ENCODE assay signal across 1 cellular context in the genomic region with DNA sequence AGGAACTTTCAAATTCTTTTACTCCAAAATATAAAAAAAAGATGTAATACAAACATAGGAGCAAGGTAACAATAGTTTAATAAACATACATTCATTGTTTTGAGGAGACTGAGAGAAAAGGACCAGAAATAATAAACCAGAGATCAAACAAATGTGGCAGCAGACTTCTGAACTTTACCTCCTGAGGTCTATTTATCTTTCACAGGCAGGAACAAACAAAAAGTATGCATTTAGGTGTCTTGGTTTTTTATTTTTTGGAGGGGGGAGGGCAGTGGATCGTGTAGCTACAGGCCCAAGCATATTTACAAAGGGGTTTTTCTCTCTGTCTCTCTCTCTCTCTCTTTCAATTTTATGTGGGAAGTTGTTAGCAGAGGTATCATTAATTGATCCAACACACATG.
TF ChIP-seq lines count a peak whose summit lies in the region.

No MANE protein-coding gene starts in this region.

TF ChIP-seq in HepG2, 621 proteins besides CTCF, POLR2A, EP300 and RAD21 (continues in another document):
- TF ChIP-seq ZFP1 (CRISPR knock-in tag; IDR thresholded peaks at IDR 0.05) (no peak), FOXA1 (IDR thresholded peaks at IDR 0.05) (peak; percentile 50; the same call in 1 of the 2 replicates), FOXA1 (CRISPR knock-in tag; IDR thresholded peaks at IDR 0.05) (peak; percentile 80), HNRNPUL1 (IDR thresholded peaks at IDR 0.05; ENCODE audit: low read depth, low read length) (no peak; the same call in 1 of the 2 replicates), PHF8 (CRISPR knock-in tag; IDR thresholded peaks at IDR 0.05) (no peak), BRCA1 (CRISPR knock-in tag; IDR thresholded peaks at IDR 0.05) (no peak), ZNF446 (CRISPR knock-in tag; IDR thresholded peaks at IDR 0.05) (no peak), SMYD3 (CRISPR knock-in tag; IDR thresholded peaks at IDR 0.05) (no peak), RBM22 (optimal IDR thresholded peaks at IDR 0.05; ENCODE audit: low read length) (no peak), KMT2B (CRISPR knock-in tag; IDR thresholded peaks at IDR 0.05) (no peak), ZNF792 (CRISPR knock-in tag; IDR thresholded peaks at IDR 0.05) (no peak), ZNF543 (CRISPR knock-in tag; IDR thresholded peaks at IDR 0.05) (no peak), GLI4 (CRISPR knock-in tag; IDR thresholded peaks at IDR 0.05; ENCODE audit: borderline replicate concordance) (no peak), JARID2 (CRISPR knock-in tag; IDR thresholded peaks at IDR 0.05; ENCODE audit: insufficient replicate concordance) (no peak), NFYB (CRISPR knock-in tag; IDR thresholded peaks at IDR 0.05) (no peak), ZFYVE20 (CRISPR knock-in tag; IDR thresholded peaks at IDR 0.05; ENCODE audit: borderline replicate concordance, low read depth) (no peak), FOXK2 (IDR thresholded peaks at IDR 0.05) (peak; percentile 35; the same call in 1 of the 2 replicates), FOXO1 (CRISPR knock-in tag; IDR thresholded peaks at IDR 0.05) (peak; percentile 41; the same call in 1 of the 2 replicates), BHLHE40 (IDR thresholded peaks at IDR 0.05; ENCODE audit: low read length) (0 out of 2 replicates have a peak, but pooled peaks have one; percentile 44), FOSL1 (CRISPR knock-in tag; IDR thresholded peaks at IDR 0.05; ENCODE audit: borderline replicate concordance) (no peak), ZNF589 (CRISPR knock-in tag; conservative IDR thresholded peaks at IDR 0.05) (no peak), TGIF2 (CRISPR knock-in tag; IDR thresholded peaks at IDR 0.05) (no peak), GFI1 (CRISPR knock-in tag; IDR thresholded peaks at IDR 0.05; ENCODE audit: borderline replicate concordance) (no peak), KDM6A (CRISPR knock-in tag; IDR thresholded peaks at IDR 0.05; ENCODE audit: low read depth) (peak; percentile 81), ZNF891 (CRISPR knock-in tag; IDR thresholded peaks at IDR 0.05) (no peak), PHF20 (CRISPR knock-in tag; IDR thresholded peaks at IDR 0.05) (no peak), HES4 (CRISPR knock-in tag; IDR thresholded peaks at IDR 0.05; ENCODE audit: borderline replicate concordance) (no peak), ERF (CRISPR knock-in tag; IDR thresholded peaks at IDR 0.05) (0 out of 2 replicates have a peak, but pooled peaks have one; percentile 28), RFX1 (IDR thresholded peaks at IDR 0.05) (no peak), ZNF24 (IDR thresholded peaks at IDR 0.05) (no peak), ZNF264 (CRISPR knock-in tag; IDR thresholded peaks at IDR 0.05) (no peak), ZNF296 (CRISPR knock-in tag; conservative IDR thresholded peaks at IDR 0.05) (no peak), KMT2A (CRISPR knock-in tag; IDR thresholded peaks at IDR 0.05) (no peak), SRF (IDR thresholded peaks at IDR 0.05; ENCODE audit: low read depth, low read length) (no peak), ZNF124 (CRISPR knock-in tag; IDR thresholded peaks at IDR 0.05) (no peak), SP1 (IDR thresholded peaks at IDR 0.05) (no peak), SP1 (CRISPR knock-in tag; IDR thresholded peaks at IDR 0.05) (no peak)
- TF ChIP-seq, protein P1, sequence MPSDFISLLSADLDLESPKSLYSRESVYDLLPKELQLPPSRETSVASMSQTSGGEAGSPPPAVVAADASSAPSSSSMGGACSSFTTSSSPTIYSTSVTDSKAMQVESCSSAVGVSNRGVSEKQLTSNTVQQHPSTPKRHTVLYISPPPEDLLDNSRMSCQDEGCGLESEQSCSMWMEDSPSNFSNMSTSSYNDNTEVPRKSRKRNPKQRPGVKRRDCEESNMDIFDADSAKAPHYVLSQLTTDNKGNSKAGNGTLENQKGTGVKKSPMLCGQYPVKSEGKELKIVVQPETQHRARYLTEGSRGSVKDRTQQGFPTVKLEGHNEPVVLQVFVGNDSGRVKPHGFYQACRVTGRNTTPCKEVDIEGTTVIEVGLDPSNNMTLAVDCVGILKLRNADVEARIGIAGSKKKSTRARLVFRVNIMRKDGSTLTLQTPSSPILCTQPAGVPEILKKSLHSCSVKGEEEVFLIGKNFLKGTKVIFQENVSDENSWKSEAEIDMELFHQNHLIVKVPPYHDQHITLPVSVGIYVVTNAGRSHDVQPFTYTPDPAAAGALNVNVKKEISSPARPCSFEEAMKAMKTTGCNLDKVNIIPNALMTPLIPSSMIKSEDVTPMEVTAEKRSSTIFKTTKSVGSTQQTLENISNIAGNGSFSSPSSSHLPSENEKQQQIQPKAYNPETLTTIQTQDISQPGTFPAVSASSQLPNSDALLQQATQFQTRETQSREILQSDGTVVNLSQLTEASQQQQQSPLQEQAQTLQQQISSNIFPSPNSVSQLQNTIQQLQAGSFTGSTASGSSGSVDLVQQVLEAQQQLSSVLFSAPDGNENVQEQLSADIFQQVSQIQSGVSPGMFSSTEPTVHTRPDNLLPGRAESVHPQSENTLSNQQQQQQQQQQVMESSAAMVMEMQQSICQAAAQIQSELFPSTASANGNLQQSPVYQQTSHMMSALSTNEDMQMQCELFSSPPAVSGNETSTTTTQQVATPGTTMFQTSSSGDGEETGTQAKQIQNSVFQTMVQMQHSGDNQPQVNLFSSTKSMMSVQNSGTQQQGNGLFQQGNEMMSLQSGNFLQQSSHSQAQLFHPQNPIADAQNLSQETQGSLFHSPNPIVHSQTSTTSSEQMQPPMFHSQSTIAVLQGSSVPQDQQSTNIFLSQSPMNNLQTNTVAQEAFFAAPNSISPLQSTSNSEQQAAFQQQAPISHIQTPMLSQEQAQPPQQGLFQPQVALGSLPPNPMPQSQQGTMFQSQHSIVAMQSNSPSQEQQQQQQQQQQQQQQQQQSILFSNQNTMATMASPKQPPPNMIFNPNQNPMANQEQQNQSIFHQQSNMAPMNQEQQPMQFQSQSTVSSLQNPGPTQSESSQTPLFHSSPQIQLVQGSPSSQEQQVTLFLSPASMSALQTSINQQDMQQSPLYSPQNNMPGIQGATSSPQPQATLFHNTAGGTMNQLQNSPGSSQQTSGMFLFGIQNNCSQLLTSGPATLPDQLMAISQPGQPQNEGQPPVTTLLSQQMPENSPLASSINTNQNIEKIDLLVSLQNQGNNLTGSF (CRISPR knock-in tag; IDR thresholded peaks at IDR 0.05), result no peak
- TF ChIP-seq, protein P2, sequence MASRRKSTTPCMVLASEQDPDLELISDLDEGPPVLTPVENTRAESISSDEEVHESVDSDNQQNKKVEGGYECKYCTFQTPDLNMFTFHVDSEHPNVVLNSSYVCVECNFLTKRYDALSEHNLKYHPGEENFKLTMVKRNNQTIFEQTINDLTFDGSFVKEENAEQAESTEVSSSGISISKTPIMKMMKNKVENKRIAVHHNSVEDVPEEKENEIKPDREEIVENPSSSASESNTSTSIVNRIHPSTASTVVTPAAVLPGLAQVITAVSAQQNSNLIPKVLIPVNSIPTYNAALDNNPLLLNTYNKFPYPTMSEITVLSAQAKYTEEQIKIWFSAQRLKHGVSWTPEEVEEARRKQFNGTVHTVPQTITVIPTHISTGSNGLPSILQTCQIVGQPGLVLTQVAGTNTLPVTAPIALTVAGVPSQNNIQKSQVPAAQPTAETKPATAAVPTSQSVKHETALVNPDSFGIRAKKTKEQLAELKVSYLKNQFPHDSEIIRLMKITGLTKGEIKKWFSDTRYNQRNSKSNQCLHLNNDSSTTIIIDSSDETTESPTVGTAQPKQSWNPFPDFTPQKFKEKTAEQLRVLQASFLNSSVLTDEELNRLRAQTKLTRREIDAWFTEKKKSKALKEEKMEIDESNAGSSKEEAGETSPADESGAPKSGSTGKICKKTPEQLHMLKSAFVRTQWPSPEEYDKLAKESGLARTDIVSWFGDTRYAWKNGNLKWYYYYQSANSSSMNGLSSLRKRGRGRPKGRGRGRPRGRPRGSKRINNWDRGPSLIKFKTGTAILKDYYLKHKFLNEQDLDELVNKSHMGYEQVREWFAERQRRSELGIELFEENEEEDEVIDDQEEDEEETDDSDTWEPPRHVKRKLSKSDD (CRISPR knock-in tag; IDR thresholded peaks at IDR 0.05; ENCODE audit: low read depth), result no peak
- TF ChIP-seq, protein P3, sequence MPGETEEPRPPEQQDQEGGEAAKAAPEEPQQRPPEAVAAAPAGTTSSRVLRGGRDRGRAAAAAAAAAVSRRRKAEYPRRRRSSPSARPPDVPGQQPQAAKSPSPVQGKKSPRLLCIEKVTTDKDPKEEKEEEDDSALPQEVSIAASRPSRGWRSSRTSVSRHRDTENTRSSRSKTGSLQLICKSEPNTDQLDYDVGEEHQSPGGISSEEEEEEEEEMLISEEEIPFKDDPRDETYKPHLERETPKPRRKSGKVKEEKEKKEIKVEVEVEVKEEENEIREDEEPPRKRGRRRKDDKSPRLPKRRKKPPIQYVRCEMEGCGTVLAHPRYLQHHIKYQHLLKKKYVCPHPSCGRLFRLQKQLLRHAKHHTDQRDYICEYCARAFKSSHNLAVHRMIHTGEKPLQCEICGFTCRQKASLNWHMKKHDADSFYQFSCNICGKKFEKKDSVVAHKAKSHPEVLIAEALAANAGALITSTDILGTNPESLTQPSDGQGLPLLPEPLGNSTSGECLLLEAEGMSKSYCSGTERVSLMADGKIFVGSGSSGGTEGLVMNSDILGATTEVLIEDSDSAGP (CRISPR knock-in tag; IDR thresholded peaks at IDR 0.05; ENCODE audit: borderline replicate concordance), result no peak
- TF ChIP-seq, protein P4, sequence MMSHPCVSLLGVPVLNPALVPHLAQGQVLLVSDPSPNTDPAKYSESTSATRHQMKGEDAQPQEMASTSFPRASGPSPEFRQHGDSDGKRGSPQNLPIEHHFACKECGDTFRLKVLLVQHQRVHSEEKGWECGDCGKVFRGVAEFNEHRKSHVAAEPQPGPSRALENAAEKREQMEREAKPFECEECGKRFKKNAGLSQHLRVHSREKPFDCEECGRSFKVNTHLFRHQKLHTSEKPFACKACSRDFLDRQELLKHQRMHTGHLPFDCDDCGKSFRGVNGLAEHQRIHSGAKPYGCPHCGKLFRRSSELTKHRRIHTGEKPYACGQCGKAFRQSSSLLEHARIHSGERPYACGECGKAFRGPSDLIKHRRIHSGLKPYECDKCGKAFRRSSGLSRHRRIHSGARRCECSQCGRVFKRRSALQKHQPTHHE (CRISPR knock-in tag; IDR thresholded peaks at IDR 0.05; ENCODE audit: borderline replicate concordance), result no peak
- TF ChIP-seq, protein P5, sequence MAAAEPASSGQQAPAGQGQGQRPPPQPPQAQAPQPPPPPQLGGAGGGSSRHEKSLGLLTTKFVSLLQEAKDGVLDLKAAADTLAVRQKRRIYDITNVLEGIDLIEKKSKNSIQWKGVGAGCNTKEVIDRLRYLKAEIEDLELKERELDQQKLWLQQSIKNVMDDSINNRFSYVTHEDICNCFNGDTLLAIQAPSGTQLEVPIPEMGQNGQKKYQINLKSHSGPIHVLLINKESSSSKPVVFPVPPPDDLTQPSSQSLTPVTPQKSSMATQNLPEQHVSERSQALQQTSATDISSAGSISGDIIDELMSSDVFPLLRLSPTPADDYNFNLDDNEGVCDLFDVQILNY (CRISPR knock-in tag; conservative IDR thresholded peaks at IDR 0.05), result no peak
- TF ChIP-seq, protein P6, sequence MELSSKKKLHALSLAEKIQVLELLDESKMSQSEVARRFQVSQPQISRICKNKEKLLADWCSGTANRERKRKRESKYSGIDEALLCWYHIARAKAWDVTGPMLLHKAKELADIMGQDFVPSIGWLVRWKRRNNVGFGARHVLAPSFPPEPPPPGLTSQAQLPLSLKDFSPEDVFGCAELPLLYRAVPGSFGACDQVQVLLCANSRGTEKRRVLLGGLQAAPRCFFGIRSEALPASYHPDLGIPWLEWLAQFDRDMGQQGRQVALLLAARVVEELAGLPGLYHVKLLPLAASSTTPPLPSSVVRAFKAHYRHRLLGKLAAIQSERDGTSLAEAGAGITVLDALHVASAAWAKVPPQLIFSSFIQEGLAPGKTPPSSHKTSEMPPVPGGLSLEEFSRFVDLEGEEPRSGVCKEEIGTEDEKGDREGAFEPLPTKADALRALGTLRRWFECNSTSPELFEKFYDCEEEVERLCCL (CRISPR knock-in tag; IDR thresholded peaks at IDR 0.05; ENCODE audit: borderline replicate concordance), result no peak
- TF ChIP-seq, protein P7, sequence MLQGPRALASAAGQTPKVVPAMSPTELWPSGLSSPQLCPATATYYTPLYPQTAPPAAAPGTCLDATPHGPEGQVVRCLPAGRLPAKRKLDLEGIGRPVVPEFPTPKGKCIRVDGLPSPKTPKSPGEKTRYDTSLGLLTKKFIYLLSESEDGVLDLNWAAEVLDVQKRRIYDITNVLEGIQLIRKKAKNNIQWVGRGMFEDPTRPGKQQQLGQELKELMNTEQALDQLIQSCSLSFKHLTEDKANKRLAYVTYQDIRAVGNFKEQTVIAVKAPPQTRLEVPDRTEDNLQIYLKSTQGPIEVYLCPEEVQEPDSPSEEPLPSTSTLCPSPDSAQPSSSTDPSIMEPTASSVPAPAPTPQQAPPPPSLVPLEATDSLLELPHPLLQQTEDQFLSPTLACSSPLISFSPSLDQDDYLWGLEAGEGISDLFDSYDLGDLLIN (CRISPR knock-in tag; IDR thresholded peaks at IDR 0.05; ENCODE audit: borderline replicate concordance), result no peak
- TF ChIP-seq, protein P8, sequence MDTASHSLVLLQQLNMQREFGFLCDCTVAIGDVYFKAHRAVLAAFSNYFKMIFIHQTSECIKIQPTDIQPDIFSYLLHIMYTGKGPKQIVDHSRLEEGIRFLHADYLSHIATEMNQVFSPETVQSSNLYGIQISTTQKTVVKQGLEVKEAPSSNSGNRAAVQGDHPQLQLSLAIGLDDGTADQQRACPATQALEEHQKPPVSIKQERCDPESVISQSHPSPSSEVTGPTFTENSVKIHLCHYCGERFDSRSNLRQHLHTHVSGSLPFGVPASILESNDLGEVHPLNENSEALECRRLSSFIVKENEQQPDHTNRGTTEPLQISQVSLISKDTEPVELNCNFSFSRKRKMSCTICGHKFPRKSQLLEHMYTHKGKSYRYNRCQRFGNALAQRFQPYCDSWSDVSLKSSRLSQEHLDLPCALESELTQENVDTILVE (CRISPR knock-in tag; IDR thresholded peaks at IDR 0.05), result no peak
- TF ChIP-seq, protein P9, sequence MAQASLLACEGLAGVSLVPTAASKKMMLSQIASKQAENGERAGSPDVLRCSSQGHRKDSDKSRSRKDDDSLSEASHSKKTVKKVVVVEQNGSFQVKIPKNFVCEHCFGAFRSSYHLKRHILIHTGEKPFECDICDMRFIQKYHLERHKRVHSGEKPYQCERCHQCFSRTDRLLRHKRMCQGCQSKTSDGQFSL (CRISPR knock-in tag; IDR thresholded peaks at IDR 0.05), result no peak
